In genomic region chr18:48899558-48900174, GRCh38 we compare ENCODE assay signal across 22 cellular contexts.
"Had no signal": no experiment of that assay in that cellular context is flagged by ENCODE, and none has a peak within 500 bp of the region (broad histone marks: within the 10 kb centered on the region; RNA-seq: fewer than 3 reads in every experiment).

No MANE protein-coding gene starts in this region.

- H3K27ac Mint-ChIP-seq: endodermal cell; memory B cell; mesothelial cell of epicardium; natural killer cell treated with Interleukin-12 subunit alpha and Interleukin-12 subunit beta and Interleukin-15 and Interleukin-18, amount 100 ng/mL, for 72 hours; progenitor cell of endocrine pancreas had no signal

- H3K36me3 ChIP-seq: left lung, lower lobe of right lung, pancreas, tibial artery, upper lobe of left lung, uterus had no signal

- FAIRE-seq: endothelial cell of umbilical vein, keratinocyte, pancreas had no signal

- H3K9me3 ChIP-seq: left lung, lower lobe of right lung, pancreas, tibial artery, uterus had no signal

- ATAC-seq: foreskin keratinocyte; left lung; lower lobe of right lung; natural killer cell treated with Interleukin-12 subunit alpha and Interleukin-12 subunit beta and Interleukin-15 and Interleukin-18, amount 100 ng/mL, for 72 hours; pancreas; right cardiac atrium had no signal

- H3K4me2 ChIP-seq: smooth muscle cell had no signal

- H3K27me3 Mint-ChIP-seq: natural killer cell treated with Interleukin-12 subunit alpha and Interleukin-12 subunit beta and Interleukin-15 and Interleukin-18, amount 100 ng/mL, for 72 hours; progenitor cell of endocrine pancreas had no signal

- H3K4me3 ChIP-seq: left lung, lower lobe of right lung, pancreas, smooth muscle cell, tibial artery, upper lobe of left lung, uterus had no signal

- H3K27me3 ChIP-seq: foreskin keratinocyte, left lung, pancreas, tibial artery, upper lobe of left lung, uterus had no signal

- H3K27ac ChIP-seq: foreskin keratinocyte, left lung, lower lobe of right lung, pancreas, tibial artery, upper lobe of left lung, uterus had no signal

- H3K4me3 Mint-ChIP-seq: endodermal cell; immature natural killer cell; memory B cell; mesothelial cell of epicardium; natural killer cell treated with Interleukin-12 subunit alpha and Interleukin-12 subunit beta and Interleukin-15 and Interleukin-18, amount 100 ng/mL, for 72 hours had no signal

- DNase-seq: dermis blood vessel endothelial cell; endodermal cell; erythroblast; foreskin keratinocyte; immature natural killer cell; lower lobe of right lung; occipital lobe; right cardiac atrium; stimulated activated CD4-positive, alpha-beta T cell treated with anti-CD3 and anti-CD28 coated beads, Interleukin-2, amount 100 ng/mL, for 48 hours; stimulated activated naive CD4-positive, alpha-beta T cell treated with Interleukin-2 at 50 U/mL for 16 hours; tibial artery; upper lobe of left lung; uterus had no signal

- H3K4me1 Mint-ChIP-seq: endodermal cell had no signal
